In genomic region chr20:62893700-62894099, GRCh38 we compare ENCODE assay signal across 2 cellular contexts.
TF ChIP-seq lines count a peak whose summit lies in the region.

No MANE protein-coding gene starts in this region.

TF ChIP-seq in HCT116, 20 proteins besides CTCF, POLR2A, EP300 and RAD21:
- TF ChIP-seq ELF1 (IDR thresholded peaks at IDR 0.05; ENCODE audit: borderline replicate concordance, low read depth) (no peak), CBX3 (IDR thresholded peaks at IDR 0.05; ENCODE audit: low read depth) (no peak), CEBPB (IDR thresholded peaks at IDR 0.05; ENCODE audit: low read depth) (no peak)

TF ChIP-seq in HepG2, 621 proteins besides CTCF, POLR2A, EP300 and RAD21 (continues in another document):
- TF ChIP-seq, protein P1, sequence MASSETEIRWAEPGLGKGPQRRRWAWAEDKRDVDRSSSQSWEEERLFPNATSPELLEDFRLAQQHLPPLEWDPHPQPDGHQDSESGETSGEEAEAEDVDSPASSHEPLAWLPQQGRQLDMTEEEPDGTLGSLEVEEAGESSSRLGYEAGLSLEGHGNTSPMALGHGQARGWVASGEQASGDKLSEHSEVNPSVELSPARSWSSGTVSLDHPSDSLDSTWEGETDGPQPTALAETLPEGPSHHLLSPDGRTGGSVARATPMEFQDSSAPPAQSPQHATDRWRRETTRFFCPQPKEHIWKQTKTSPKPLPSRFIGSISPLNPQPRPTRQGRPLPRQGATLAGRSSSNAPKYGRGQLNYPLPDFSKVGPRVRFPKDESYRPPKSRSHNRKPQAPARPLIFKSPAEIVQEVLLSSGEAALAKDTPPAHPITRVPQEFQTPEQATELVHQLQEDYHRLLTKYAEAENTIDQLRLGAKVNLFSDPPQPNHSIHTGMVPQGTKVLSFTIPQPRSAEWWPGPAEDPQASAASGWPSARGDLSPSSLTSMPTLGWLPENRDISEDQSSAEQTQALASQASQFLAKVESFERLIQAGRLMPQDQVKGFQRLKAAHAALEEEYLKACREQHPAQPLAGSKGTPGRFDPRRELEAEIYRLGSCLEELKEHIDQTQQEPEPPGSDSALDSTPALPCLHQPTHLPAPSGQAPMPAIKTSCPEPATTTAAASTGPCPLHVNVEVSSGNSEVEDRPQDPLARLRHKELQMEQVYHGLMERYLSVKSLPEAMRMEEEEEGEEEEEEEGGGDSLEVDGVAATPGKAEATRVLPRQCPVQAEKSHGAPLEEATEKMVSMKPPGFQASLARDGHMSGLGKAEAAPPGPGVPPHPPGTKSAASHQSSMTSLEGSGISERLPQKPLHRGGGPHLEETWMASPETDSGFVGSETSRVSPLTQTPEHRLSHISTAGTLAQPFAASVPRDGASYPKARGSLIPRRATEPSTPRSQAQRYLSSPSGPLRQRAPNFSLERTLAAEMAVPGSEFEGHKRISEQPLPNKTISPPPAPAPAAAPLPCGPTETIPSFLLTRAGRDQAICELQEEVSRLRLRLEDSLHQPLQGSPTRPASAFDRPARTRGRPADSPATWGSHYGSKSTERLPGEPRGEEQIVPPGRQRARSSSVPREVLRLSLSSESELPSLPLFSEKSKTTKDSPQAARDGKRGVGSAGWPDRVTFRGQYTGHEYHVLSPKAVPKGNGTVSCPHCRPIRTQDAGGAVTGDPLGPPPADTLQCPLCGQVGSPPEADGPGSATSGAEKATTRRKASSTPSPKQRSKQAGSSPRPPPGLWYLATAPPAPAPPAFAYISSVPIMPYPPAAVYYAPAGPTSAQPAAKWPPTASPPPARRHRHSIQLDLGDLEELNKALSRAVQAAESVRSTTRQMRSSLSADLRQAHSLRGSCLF (CRISPR knock-in tag; IDR thresholded peaks at IDR 0.05; ENCODE audit: borderline replicate concordance): no peak
- TF ChIP-seq RAD51 (IDR thresholded peaks at IDR 0.05; ENCODE audit: borderline replicate concordance) (no peak), SNAI1 (CRISPR knock-in tag; IDR thresholded peaks at IDR 0.05; ENCODE audit: borderline replicate concordance) (no peak), ATF1 (CRISPR knock-in tag; IDR thresholded peaks at IDR 0.05) (no peak), AGO2 (optimal IDR thresholded peaks at IDR 0.05; ENCODE audit: low read depth, low read length) (peak; percentile 83), STAG1 (CRISPR knock-in tag; IDR thresholded peaks at IDR 0.05) (peak; percentile 22; the same call in 1 of the 2 replicates), ZNF44 (CRISPR knock-in tag; IDR thresholded peaks at IDR 0.05) (no peak), SRF (IDR thresholded peaks at IDR 0.05; ENCODE audit: low read depth, low read length) (no peak), SMC3 (IDR thresholded peaks at IDR 0.05; ENCODE audit: low read length) (0 out of 2 replicates have a peak, but pooled peaks have one; percentile 12), RBM39 (IDR thresholded peaks at IDR 0.05; ENCODE audit: low read depth, low read length, poor library complexity, severe bottlenecking) (no peak), ZFX (CRISPR knock-in tag; IDR thresholded peaks at IDR 0.05; ENCODE audit: low read depth) (peak; percentile 36; the same call in 1 of the 2 replicates), KLF16 (CRISPR knock-in tag; IDR thresholded peaks at IDR 0.05) (0 out of 4 replicates have a peak, but pooled peaks of 1 of the 2 experiments have one; percentile 62), AGO1 (IDR thresholded peaks at IDR 0.05; ENCODE audit: low read depth, low read length, poor library complexity, severe bottlenecking) (no peak), GPN1 (CRISPR knock-in tag; IDR thresholded peaks at IDR 0.05; ENCODE audit: borderline replicate concordance) (no peak), SKI (IDR thresholded peaks at IDR 0.05; ENCODE audit: partially characterized antibody) (no peak), ZNF772 (CRISPR knock-in tag; IDR thresholded peaks at IDR 0.05) (no peak), ZNF383 (CRISPR knock-in tag; IDR thresholded peaks at IDR 0.05; ENCODE audit: borderline replicate concordance) (no peak), ZNF616 (CRISPR knock-in tag; IDR thresholded peaks at IDR 0.05; ENCODE audit: low read depth) (no peak), ZNF331 (CRISPR knock-in tag; IDR thresholded peaks at IDR 0.05) (no peak), FOXK1 (CRISPR knock-in tag; IDR thresholded peaks at IDR 0.05; ENCODE audit: borderline replicate concordance, low read depth) (no peak), PHB2 (IDR thresholded peaks at IDR 0.05; ENCODE audit: partially characterized antibody) (no peak), ZNF530 (CRISPR knock-in tag; IDR thresholded peaks at IDR 0.05; ENCODE audit: low read depth) (no peak), ZNF800 (CRISPR knock-in tag; IDR thresholded peaks at IDR 0.05) (no peak), HNF1B (CRISPR knock-in tag; IDR thresholded peaks at IDR 0.05) (0 out of 2 replicates have a peak, but pooled peaks have one; percentile 26), TARDBP (CRISPR knock-in tag; IDR thresholded peaks at IDR 0.05) (no peak), GPBP1L1 (CRISPR knock-in tag; IDR thresholded peaks at IDR 0.05) (no peak), PHF8 (CRISPR knock-in tag; IDR thresholded peaks at IDR 0.05) (0 out of 2 replicates have a peak, but pooled peaks have one; percentile 5), DMAP1 (CRISPR knock-in tag; IDR thresholded peaks at IDR 0.05) (no peak), JDP2 (CRISPR knock-in tag; IDR thresholded peaks at IDR 0.05; ENCODE audit: borderline replicate concordance) (no peak), ZNF687 (CRISPR knock-in tag; IDR thresholded peaks at IDR 0.05) (peak; percentile 49), PHF21A (CRISPR knock-in tag; IDR thresholded peaks at IDR 0.05) (no peak), PAF1 (CRISPR knock-in tag; IDR thresholded peaks at IDR 0.05) (peak; percentile 80; the same call in 1 of the 2 replicates), EHMT2 (IDR thresholded peaks at IDR 0.05; ENCODE audit: borderline replicate concordance, low read depth, low read length) (no peak), ZNF280B (CRISPR knock-in tag; IDR thresholded peaks at IDR 0.05; ENCODE audit: borderline replicate concordance) (0 out of 2 replicates have a peak, but pooled peaks have one; percentile 23), ONECUT2 (CRISPR knock-in tag; IDR thresholded peaks at IDR 0.05) (no peak)
- TF ChIP-seq, protein P2, sequence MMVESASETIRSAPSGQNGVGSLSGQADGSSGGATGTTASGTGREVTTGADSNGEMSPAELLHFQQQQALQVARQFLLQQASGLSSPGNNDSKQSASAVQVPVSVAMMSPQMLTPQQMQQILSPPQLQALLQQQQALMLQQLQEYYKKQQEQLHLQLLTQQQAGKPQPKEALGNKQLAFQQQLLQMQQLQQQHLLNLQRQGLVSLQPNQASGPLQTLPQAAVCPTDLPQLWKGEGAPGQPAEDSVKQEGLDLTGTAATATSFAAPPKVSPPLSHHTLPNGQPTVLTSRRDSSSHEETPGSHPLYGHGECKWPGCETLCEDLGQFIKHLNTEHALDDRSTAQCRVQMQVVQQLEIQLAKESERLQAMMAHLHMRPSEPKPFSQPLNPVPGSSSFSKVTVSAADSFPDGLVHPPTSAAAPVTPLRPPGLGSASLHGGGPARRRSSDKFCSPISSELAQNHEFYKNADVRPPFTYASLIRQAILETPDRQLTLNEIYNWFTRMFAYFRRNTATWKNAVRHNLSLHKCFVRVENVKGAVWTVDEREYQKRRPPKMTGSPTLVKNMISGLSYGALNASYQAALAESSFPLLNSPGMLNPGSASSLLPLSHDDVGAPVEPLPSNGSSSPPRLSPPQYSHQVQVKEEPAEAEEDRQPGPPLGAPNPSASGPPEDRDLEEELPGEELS (CRISPR knock-in tag; IDR thresholded peaks at IDR 0.05): no peak
- TF ChIP-seq, protein P3, sequence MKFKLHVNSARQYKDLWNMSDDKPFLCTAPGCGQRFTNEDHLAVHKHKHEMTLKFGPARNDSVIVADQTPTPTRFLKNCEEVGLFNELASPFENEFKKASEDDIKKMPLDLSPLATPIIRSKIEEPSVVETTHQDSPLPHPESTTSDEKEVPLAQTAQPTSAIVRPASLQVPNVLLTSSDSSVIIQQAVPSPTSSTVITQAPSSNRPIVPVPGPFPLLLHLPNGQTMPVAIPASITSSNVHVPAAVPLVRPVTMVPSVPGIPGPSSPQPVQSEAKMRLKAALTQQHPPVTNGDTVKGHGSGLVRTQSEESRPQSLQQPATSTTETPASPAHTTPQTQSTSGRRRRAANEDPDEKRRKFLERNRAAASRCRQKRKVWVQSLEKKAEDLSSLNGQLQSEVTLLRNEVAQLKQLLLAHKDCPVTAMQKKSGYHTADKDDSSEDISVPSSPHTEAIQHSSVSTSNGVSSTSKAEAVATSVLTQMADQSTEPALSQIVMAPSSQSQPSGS (CRISPR knock-in tag; IDR thresholded peaks at IDR 0.05): no peak
- TF ChIP-seq, protein P4, sequence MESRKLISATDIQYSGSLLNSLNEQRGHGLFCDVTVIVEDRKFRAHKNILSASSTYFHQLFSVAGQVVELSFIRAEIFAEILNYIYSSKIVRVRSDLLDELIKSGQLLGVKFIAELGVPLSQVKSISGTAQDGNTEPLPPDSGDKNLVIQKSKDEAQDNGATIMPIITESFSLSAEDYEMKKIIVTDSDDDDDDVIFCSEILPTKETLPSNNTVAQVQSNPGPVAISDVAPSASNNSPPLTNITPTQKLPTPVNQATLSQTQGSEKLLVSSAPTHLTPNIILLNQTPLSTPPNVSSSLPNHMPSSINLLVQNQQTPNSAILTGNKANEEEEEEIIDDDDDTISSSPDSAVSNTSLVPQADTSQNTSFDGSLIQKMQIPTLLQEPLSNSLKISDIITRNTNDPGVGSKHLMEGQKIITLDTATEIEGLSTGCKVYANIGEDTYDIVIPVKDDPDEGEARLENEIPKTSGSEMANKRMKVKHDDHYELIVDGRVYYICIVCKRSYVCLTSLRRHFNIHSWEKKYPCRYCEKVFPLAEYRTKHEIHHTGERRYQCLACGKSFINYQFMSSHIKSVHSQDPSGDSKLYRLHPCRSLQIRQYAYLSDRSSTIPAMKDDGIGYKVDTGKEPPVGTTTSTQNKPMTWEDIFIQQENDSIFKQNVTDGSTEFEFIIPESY (CRISPR knock-in tag; IDR thresholded peaks at IDR 0.05): peak; percentile 30; the same call in 1 of the 2 replicates
